Comparison of ENCODE assay signal across 8 cellular contexts in the genomic region with DNA sequence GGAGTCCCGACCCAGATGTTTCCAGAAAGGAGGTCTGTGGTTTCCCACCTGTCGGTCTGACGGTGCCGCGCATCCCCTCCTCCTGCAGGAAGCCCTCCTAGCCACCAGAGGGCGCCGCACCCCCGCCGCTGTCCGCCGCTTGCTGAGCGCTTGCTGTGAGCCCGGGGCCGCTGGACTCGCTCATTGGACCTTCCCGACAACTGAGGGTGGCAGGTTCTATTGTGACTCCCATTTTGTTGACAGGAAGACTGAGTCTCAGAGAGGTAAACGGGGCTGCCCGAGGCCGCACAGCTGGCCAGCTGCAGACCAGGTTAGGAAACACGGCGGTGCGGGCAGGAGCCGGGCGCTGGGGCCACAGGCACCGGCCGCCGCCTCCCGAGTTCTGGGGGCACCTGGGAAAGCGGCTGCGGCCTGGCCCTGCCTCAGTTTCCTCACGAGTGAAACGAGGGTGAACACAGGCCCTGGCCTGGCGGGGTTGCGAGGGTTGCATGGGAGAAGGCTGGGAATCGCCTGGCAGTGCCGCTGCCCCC.
DNase-seq lines count a peak whose midpoint lies in the region; ATAC-seq and TF ChIP-seq lines count a peak whose summit lies in the region.

No MANE protein-coding gene starts in this region.

- no peak overlapping the region for H3K27ac Mint-ChIP-seq in Calu3 (ENCODE audit: unreplicated experiment)
- H3K27ac Mint-ChIP-seq in activated CD8-positive, alpha-beta T cell treated with anti-CD3 and anti-CD28 coated beads for 36 hours: no peak overlapping the region
- H3K27ac Mint-ChIP-seq in effector memory CD8-positive, alpha-beta T cell: no peak overlapping the region
- peak overlapping the region in 5 of 10 donors; percentile 37 to 77 (median 52) for H3K27ac Mint-ChIP-seq in naive thymus-derived CD8-positive, alpha-beta T cell

- TF ChIP-seq CTCF in Calu3 (IDR thresholded peaks at IDR 0.05; ENCODE audit: unreplicated experiment): peak; percentile 91
- TF ChIP-seq CTCF in activated CD8-positive, alpha-beta T cell treated with anti-CD3 and anti-CD28 coated beads for 36 hours (IDR thresholded peaks at IDR 0.05): peak; percentile 94

- peaks cover 36% of the 10 kb centered on the region for H3K4me1 Mint-ChIP-seq in Calu3 (ENCODE audit: low read depth, unreplicated experiment)
- peaks cover 36% of the 10 kb centered on the region for H3K4me1 Mint-ChIP-seq in activated CD8-positive, alpha-beta T cell treated with anti-CD3 and anti-CD28 coated beads for 36 hours (ENCODE audit: low read depth)
- peaks cover 5 to 13% of the 10 kb centered on the region in 2 donors for H3K4me1 Mint-ChIP-seq in effector memory CD8-positive, alpha-beta T cell (ENCODE audit: low read depth in 2 of 2)
- H3K4me1 Mint-ChIP-seq in naive thymus-derived CD8-positive, alpha-beta T cell: peaks cover 19 to 47% (median 44%) of the 10 kb centered on the region in 4 donors

- CTCF ChIA-PET in Calu3 (lab: Charles Lee): no interaction called here
- CTCF ChIA-PET in activated CD8-positive, alpha-beta T cell treated with anti-CD3 and anti-CD28 coated beads for 36 hours (lab: Charles Lee): interaction anchor here (0.6 to 2.6 kb wide), 6 partner anchors 27 to 434 kb away, joined by 3 to 13 read pairs (median 4); no protein-coding TSS in a partner anchor

- peaks cover 11% of the 10 kb centered on the region for H3K36me3 Mint-ChIP-seq in Calu3 (ENCODE audit: insufficient read depth, unreplicated experiment)
- H3K36me3 Mint-ChIP-seq in activated CD8-positive, alpha-beta T cell treated with anti-CD3 and anti-CD28 coated beads for 36 hours (ENCODE audit: low read depth): no peaks in the 10 kb centered on the region
- H3K36me3 Mint-ChIP-seq in effector memory CD8-positive, alpha-beta T cell (ENCODE audit: insufficient read depth): no peaks in the 10 kb centered on the region
- no peaks in the 10 kb centered on the region for H3K36me3 Mint-ChIP-seq in naive thymus-derived CD8-positive, alpha-beta T cell

- H3K9me3 Mint-ChIP-seq in Calu3 (ENCODE audit: low read depth, unreplicated experiment): no peaks in the 10 kb centered on the region
- H3K9me3 Mint-ChIP-seq in activated CD8-positive, alpha-beta T cell treated with anti-CD3 and anti-CD28 coated beads for 36 hours: no peaks in the 10 kb centered on the region
- no peaks in the 10 kb centered on the region for H3K9me3 Mint-ChIP-seq in effector memory CD8-positive, alpha-beta T cell
- no peaks in the 10 kb centered on the region for H3K9me3 Mint-ChIP-seq in naive thymus-derived CD8-positive, alpha-beta T cell

- POLR2A ChIA-PET in activated CD8-positive, alpha-beta T cell treated with anti-CD3 and anti-CD28 coated beads for 36 hours (lab: Charles Lee): no interaction called here
- POLR2A ChIA-PET in naive thymus-derived CD8-positive, alpha-beta T cell (lab: Charles Lee): interaction anchor here (2.4 kb wide), 1 partner anchor 313 kb away, joined by 9 read pairs; no protein-coding TSS in a partner anchor

- peaks cover 77% of the 10 kb centered on the region for H3K27me3 Mint-ChIP-seq in Calu3 (ENCODE audit: unreplicated experiment)
- no peaks in the 10 kb centered on the region for H3K27me3 Mint-ChIP-seq in activated CD8-positive, alpha-beta T cell treated with anti-CD3 and anti-CD28 coated beads for 36 hours
- H3K27me3 Mint-ChIP-seq in effector memory CD8-positive, alpha-beta T cell: peaks cover 0 to 50% of the 10 kb centered on the region in 2 donors
- H3K27me3 Mint-ChIP-seq in naive thymus-derived CD8-positive, alpha-beta T cell: no peaks in the 10 kb centered on the region

- peak; percentile 67 for ATAC-seq in activated CD8-positive, alpha-beta T cell treated with anti-CD3 and anti-CD28 coated beads for 36 hours
- peak; percentile 81 for ATAC-seq in effector memory CD8-positive, alpha-beta T cell (replicated peaks)
- ATAC-seq in naive thymus-derived CD8-positive, alpha-beta T cell: peak; percentile 36 to 54

- H3K4me3 Mint-ChIP-seq in Calu3 (ENCODE audit: low read depth, unreplicated experiment): peak overlapping the region; percentile 44
- peak overlapping the region; percentile 66 for H3K4me3 Mint-ChIP-seq in activated CD8-positive, alpha-beta T cell treated with anti-CD3 and anti-CD28 coated beads for 36 hours
- H3K4me3 Mint-ChIP-seq in effector memory CD8-positive, alpha-beta T cell: peak overlapping the region; percentile 31 to 63
- peak overlapping the region in 7 of 10 donors; percentile 39 to 83 (median 63) for H3K4me3 Mint-ChIP-seq in naive thymus-derived CD8-positive, alpha-beta T cell

- DNase-seq in Calu3: peak; percentile 84
- peak; percentile 68 for DNase-seq in MV-4-11 (lab: John Stamatoyannopoulos, UW)
- DNase-seq in activated CD8-positive, alpha-beta T cell treated with anti-CD3 and anti-CD28 coated beads for 36 hours: peak; percentile 85
- DNase-seq in effector memory CD8-positive, alpha-beta T cell: peak; percentile 58 to 67 (median 62)
- peak; percentile 62 to 88 (median 76) for DNase-seq in naive thymus-derived CD8-positive, alpha-beta T cell
- DNase-seq in stimulated activated naive CD4-positive, alpha-beta T cell treated with Interleukin-2 at 50 U/mL for 16 hours (lab: John Stamatoyannopoulos, UW): peak; percentile 52
- DNase-seq in SW480 (ENCODE audit: low spot score): no peak
- DNase-seq in COR-L47 (lab: John Stamatoyannopoulos, UW): no peak

- intact Hi-C loops in Calu3 (cut with micrococcal nuclease; ENCODE audit: unreplicated experiment): loop anchor here (10.0 kb wide), 1 partner anchor 91 kb away; no protein-coding TSS in a partner anchor
- intact Hi-C loops in activated CD8-positive, alpha-beta T cell treated with anti-CD3 and anti-CD28 coated beads for 36 hours (cut with micrococcal nuclease): no loop called here

- BruUV-seq in Calu3 (replicated peaks; lab: Mats Ljungman, UMichigan): no TSS peak

Comparison
In these comparisons a context has a peak if more than half of its experiments do, and no peak if none do; other contexts are left out.
1. DNase-seq: peak in Calu3 (single experiment), MV-4-11 (single experiment), activated CD8-positive, alpha-beta T cell treated with anti-CD3 and anti-CD28 coated beads for 36 hours (single experiment), effector memory CD8-positive, alpha-beta T cell (3 of 3), naive thymus-derived CD8-positive, alpha-beta T cell (10 of 10) and stimulated activated naive CD4-positive, alpha-beta T cell treated with Interleukin-2 at 50 U/mL for 16 hours (single experiment); none in SW480 (single experiment) and COR-L47 (single experiment).
2. Peak in every context shown above with its lines, with median percentiles within 50 percentile points of each other: H3K4me3 Mint-ChIP-seq and ATAC-seq.